In genomic region chr10:23877791-23878190, GRCh38 we compare ENCODE assay signal across 9 cellular contexts.
"Had no signal": no experiment of that assay in that cellular context is flagged by ENCODE, and none has a peak within 500 bp of the region (broad histone marks: within the 10 kb centered on the region; RNA-seq: fewer than 3 reads in every experiment).

No MANE protein-coding gene starts in this region.

- H3K9ac ChIP-seq: GM23248, KMS-11 had no signal

- H3K4me2 ChIP-seq: KMS-11 had no signal

- H3K27ac ChIP-seq: GM23248, KMS-11 had no signal

- FAIRE-seq: H54, HTR-8/SVneo, K562 had no signal

- H3K4me3 ChIP-seq: GM23248, K562 had no signal

- H2AFZ ChIP-seq: GM23248 had no signal

- DNase-seq: GM23248, GOT3, H9, HCEC 1CT, IMR-90 had no signal
